1 cellular context compared by ENCODE assay signal in genomic region chr6:118776607-118777549, GRCh38.
TF ChIP-seq lines count a peak whose summit lies in the region.

No MANE protein-coding gene starts in this region.

TF ChIP-seq in HEK293, 187 proteins besides CTCF, POLR2A, EP300 and RAD21 (continued from another document):
- TF ChIP-seq ZNF302 (tag by site-specific recombination; IDR thresholded peaks at IDR 0.05; ENCODE audit: low read depth) (no peak), ZBTB6 (tag by site-specific recombination; IDR thresholded peaks at IDR 0.05) (no peak), BCL11B (tag by site-specific recombination; IDR thresholded peaks at IDR 0.05; ENCODE audit: low read depth) (no peak), ZNF513 (tag by site-specific recombination; IDR thresholded peaks at IDR 0.05) (no peak), ZNF626 (tag by site-specific recombination; IDR thresholded peaks at IDR 0.05) (no peak), SCRT1 (tag by site-specific recombination; IDR thresholded peaks at IDR 0.05; ENCODE audit: borderline replicate concordance) (peak; percentile 84), ZNF202 (tag by site-specific recombination; IDR thresholded peaks at IDR 0.05; ENCODE audit: borderline replicate concordance) (no peak), ZNF660 (tag by site-specific recombination; IDR thresholded peaks at IDR 0.05) (0 out of 2 replicates have a peak, but pooled peaks have one; percentile 56), ZNF157 (tag by site-specific recombination; IDR thresholded peaks at IDR 0.05) (no peak), KLF7 (tag by site-specific recombination; IDR thresholded peaks at IDR 0.05; ENCODE audit: borderline replicate concordance) (no peak), KLF10 (tag by site-specific recombination; IDR thresholded peaks at IDR 0.05) (0 out of 2 replicates have a peak, but pooled peaks have one; percentile 18), YY2 (tag by site-specific recombination; IDR thresholded peaks at IDR 0.05) (no peak), ZNF121 (tag by site-specific recombination; IDR thresholded peaks at IDR 0.05) (no peak), ZNF341 (tag by site-specific recombination; IDR thresholded peaks at IDR 0.05; ENCODE audit: low read depth) (no peak), RBAK (tag by site-specific recombination; IDR thresholded peaks at IDR 0.05) (no peak), ZBTB48 (tag by site-specific recombination; IDR thresholded peaks at IDR 0.05) (peak; percentile 61), HOXD13 (CRISPR knock-in tag; IDR thresholded peaks at IDR 0.05; ENCODE audit: borderline replicate concordance) (no peak), ZNF223 (tag by site-specific recombination; IDR thresholded peaks at IDR 0.05) (no peak), TCF7L2 (IDR thresholded peaks at IDR 0.05; ENCODE audit: borderline replicate concordance, low read depth, low read length) (no peak), BCL11A (tag by site-specific recombination; IDR thresholded peaks at IDR 0.05; ENCODE audit: low read depth) (no peak), YY1 (tag by site-specific recombination; IDR thresholded peaks at IDR 0.05) (no peak), ZNF843 (tag by site-specific recombination; IDR thresholded peaks at IDR 0.05) (no peak), ZNF433 (tag by site-specific recombination; IDR thresholded peaks at IDR 0.05; ENCODE audit: low read depth) (no peak), ZNF18 (tag by site-specific recombination; IDR thresholded peaks at IDR 0.05) (no peak), ZNF354C (tag by site-specific recombination; IDR thresholded peaks at IDR 0.05; ENCODE audit: borderline replicate concordance, low read depth) (no peak), ZFP41 (tag by site-specific recombination; IDR thresholded peaks at IDR 0.05; ENCODE audit: borderline replicate concordance) (no peak), ZNF837 (tag by site-specific recombination; IDR thresholded peaks at IDR 0.05) (no peak), SCRT2 (tag by site-specific recombination; IDR thresholded peaks at IDR 0.05) (peak; percentile 95), ZFP3 (tag by site-specific recombination; IDR thresholded peaks at IDR 0.05; ENCODE audit: low read depth) (no peak), ZNF600 (tag by site-specific recombination; IDR thresholded peaks at IDR 0.05) (no peak)
TF ChIP-seq in HEK293: peak in this region for 11.
